Comparison of ENCODE assay signal across 20 cellular contexts in the genomic region with DNA sequence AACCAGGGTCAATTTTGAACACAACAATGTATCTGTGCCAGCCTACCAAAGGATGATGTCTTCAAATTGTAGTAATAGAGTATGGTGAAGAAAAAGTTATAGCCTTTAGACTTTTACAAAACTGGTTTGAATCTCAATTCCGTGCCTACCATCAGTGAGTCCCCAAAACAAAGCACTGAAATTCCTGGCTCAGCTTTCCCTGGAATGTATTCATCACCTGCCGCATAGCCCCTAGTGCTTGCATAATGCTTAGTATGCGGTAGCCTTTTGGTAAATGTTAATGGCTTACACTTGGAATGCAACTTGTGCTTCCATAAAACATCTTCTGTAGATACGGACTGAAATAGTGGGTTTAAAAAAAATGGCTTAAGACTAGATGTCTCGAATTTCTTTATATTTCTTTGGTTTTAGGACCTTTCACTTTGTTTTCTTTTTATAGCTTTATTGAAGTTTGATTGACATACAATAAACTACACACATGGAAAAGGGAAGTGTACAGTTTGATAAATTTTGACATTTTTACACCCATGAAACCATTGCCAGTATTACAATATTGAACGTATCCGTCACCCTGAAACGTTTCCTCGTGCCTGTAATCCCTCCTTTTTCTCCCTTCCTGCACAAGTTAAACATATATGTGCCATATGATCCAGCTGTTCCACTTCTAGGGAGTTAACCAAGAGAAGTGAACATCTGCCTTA. TPM values are rescaled to one million over a fixed set of nuclear protein-coding genes. Genes with fewer than 3 reads are reported as not detected.
DNase-seq lines count a peak whose midpoint lies in the region; ATAC-seq, FAIRE-seq and TF ChIP-seq lines count a peak whose summit lies in the region.
"Had no signal": no experiment of that assay in that cellular context is flagged by ENCODE, and none has a peak within 500 bp of the region (broad histone marks: within the 10 kb centered on the region; RNA-seq: fewer than 3 reads in every experiment).

No MANE protein-coding gene starts in this region.

- H3K4me2 ChIP-seq in BLaER1, result peak overlapping the region; percentile 21

- H4K20me1 ChIP-seq in BLaER1, result peaks cover 69% of the 10 kb centered on the region

- H3K27ac ChIP-seq in BLaER1, result no peak overlapping the region
- H3K27ac ChIP-seq in body of pancreas, result peak overlapping the region in 3 of 4 donors; percentile 17 to 47 (median 22)
- no peak overlapping the region for H3K27ac ChIP-seq in gastroesophageal sphincter

- DNase-seq in KBM-7 (peak; percentile 49), body of pancreas (no peak), left colon (no peak), NCI-H2081 treated with DMSO at 0.1 percent for 48 hours (lab: John Stamatoyannopoulos, UW) (no peak), D721Med (ENCODE audit: insufficient read length, low spot score) (no peak), amygdala (lab: John Stamatoyannopoulos, UW) (no peak)
- DNase-seq: activated CD4-positive, alpha-beta T cell treated with anti-CD3 and anti-CD28 coated beads for 1 hour; activated CD8-positive, alpha-beta memory T cell treated with anti-CD3 and anti-CD28 coated beads, Interleukin-2, amount 50 U/mL, for 48 hours; activated naive CD4-positive, alpha-beta T cell treated with Interleukin-2 at 50 U/mL for 16 hours; head of caudate nucleus; Kasumi-1; left ventricle myocardium superior; naive B cell; NCI-H1694; NCI-H446; Right ventricle myocardium superior; stimulated activated naive CD8-positive, alpha-beta T cell treated with anti-CD3 and anti-CD28 coated beads, Interleukin-15, Interleukin-2, amounts not matched to agents 100 U/mL and 50 U/mL, for 24 hours had no signal

- no peak overlapping the region for H3K9ac ChIP-seq in BLaER1

- TF ChIP-seq POLR2A in body of pancreas (IDR thresholded peaks at IDR 0.05) (no peak), gastroesophageal sphincter (IDR thresholded peaks at IDR 0.05) (no peak)

- H3K36me3 ChIP-seq in BLaER1 (peaks cover 40% of the 10 kb centered on the region), body of pancreas (replicated peaks in 1 of 2; ENCODE audit: insufficient read depth in 1 of 2, low read depth in 2 of 2) (peaks cover 0 to 12% of the 10 kb centered on the region in 2 donors), gastroesophageal sphincter (peaks cover 0 to 27% of the 10 kb centered on the region in 2 donors)

- WGBS in body of pancreas, 2 donors, result 42 to 47% methylated on average over 9 of the region's 9 CpGs
- whole genome bisulfite sequencing in gastroesophageal sphincter (ENCODE audit: low coverage in 1 of 2), 2 donors, result 67 to 77% methylated on average over 7 to 8 of the region's 9 CpGs

- TF ChIP-seq EP300 in gastroesophageal sphincter (IDR thresholded peaks at IDR 0.05), result no peak

- no peaks in the 10 kb centered on the region for H3K9me3 ChIP-seq in BLaER1
- no peaks in the 10 kb centered on the region for H3K9me3 ChIP-seq in body of pancreas
- H3K9me3 ChIP-seq in gastroesophageal sphincter, result no peaks in the 10 kb centered on the region

- TF ChIP-seq CTCF in body of pancreas (IDR thresholded peaks at IDR 0.05) (no peak), gastroesophageal sphincter (IDR thresholded peaks at IDR 0.05) (no peak), D721Med (IDR thresholded peaks at IDR 0.05; ENCODE audit: insufficient read depth, missing control alignments) (no peak)

- in situ Hi-C loops in KBM-7 (cut with MboI; ENCODE audit: low pct_unique_long_range_greater_than_20kb, low sequenced_read_pairs), result no loop called here

- intact Hi-C loops in body of pancreas (cut with DNase I) (no loop called here), left colon (cut with DNase I, micrococcal nuclease) (no loop called here)

- peak; percentile 52 for ATAC-seq in body of pancreas
- ATAC-seq in left colon, result peak; percentile 38
- no peak for ATAC-seq in gastroesophageal sphincter
- ATAC-seq: left ventricle myocardium superior; stimulated activated naive CD8-positive, alpha-beta T cell treated with anti-CD3 and anti-CD28 coated beads, Interleukin-15, Interleukin-2, amounts not matched to agents 100 U/mL and 50 U/mL, for 24 hours had no signal

- FAIRE-seq in D721Med (lab: Jason Lieb, UNC), result no peak
- FAIRE-seq: A204.1 had no signal

- H3K4me1 ChIP-seq in BLaER1 (peaks cover 62% of the 10 kb centered on the region), body of pancreas (peaks cover 10% of the 10 kb centered on the region), gastroesophageal sphincter (peaks cover 0 to 41% (median 0%) of the 10 kb centered on the region in 3 donors)

- H3K4me3 ChIP-seq in BLaER1, result no peak overlapping the region
- H3K4me3 ChIP-seq in body of pancreas, result no peak overlapping the region
- no peak overlapping the region for H3K4me3 ChIP-seq in gastroesophageal sphincter

- no peaks in the 10 kb centered on the region for H3K27me3 ChIP-seq in BLaER1
- no peaks in the 10 kb centered on the region for H3K27me3 ChIP-seq in body of pancreas
- no peaks in the 10 kb centered on the region for H3K27me3 ChIP-seq in gastroesophageal sphincter

RNA-seq across cellular contexts. Expression of a gene that starts 12.1 kb away (rescaled TPM):
- total RNA-seq in body of pancreas, result 10 to 100 TPM; 25.1 to 49.5 TPM
- total RNA-seq in left colon, result 10 to 100 TPM; 53.1 to 53.9 TPM
- 10 to 100 TPM; 31.9 to 52.6 (median 38.2) TPM for total RNA-seq in gastroesophageal sphincter

Comparison
In these comparisons a context has a peak if more than half of its experiments do, and no peak if none do; other contexts are left out.
1. H3K27ac ChIP-seq: peak in body of pancreas (3 of 4); none in BLaER1 (single experiment) and gastroesophageal sphincter (0 of 4).